ENCODE assay signal across 2 cellular contexts in genomic region chr7:13984831-13985685, GRCh38.
TF ChIP-seq lines count a peak whose summit lies in the region.

No MANE protein-coding gene starts in this region.

TF ChIP-seq in GM23338, 12 proteins besides CTCF, POLR2A, EP300 and RAD21:
- TF ChIP-seq ETS1 (IDR thresholded peaks at IDR 0.05) (no peak), NANOG (IDR thresholded peaks at IDR 0.05; ENCODE audit: borderline replicate concordance) (peak; percentile 96)
TF ChIP-seq in GM23338: peak in this region for 1.

TF ChIP-seq in H1, 55 proteins besides CTCF, POLR2A, EP300 and RAD21:
- TF ChIP-seq ASH2L (IDR thresholded peaks at IDR 0.05; ENCODE audit: low read length) (no peak), CEBPB (IDR thresholded peaks at IDR 0.05; ENCODE audit: low read depth, low read length) (0 out of 2 replicates have a peak, but pooled peaks have one; percentile 13), ZNF274 (IDR thresholded peaks at IDR 0.05; ENCODE audit: borderline replicate concordance, extremely low read depth, low read length) (no peak), CHD7 (IDR thresholded peaks at IDR 0.05; ENCODE audit: insufficient replicate concordance, low read length) (peak; percentile 51), SIN3A (conservative IDR thresholded peaks at IDR 0.05 in 1 of 2, IDR thresholded peaks at IDR 0.05 in 1 of 2; ENCODE audit: low read depth in 1 of 2, low read length in 2 of 2) (no peak), SP1 (IDR thresholded peaks at IDR 0.05; ENCODE audit: low read depth, low read length) (0 out of 2 replicates have a peak, but pooled peaks have one; percentile 12)
